2 cellular contexts compared by ENCODE assay signal in the genomic region with DNA sequence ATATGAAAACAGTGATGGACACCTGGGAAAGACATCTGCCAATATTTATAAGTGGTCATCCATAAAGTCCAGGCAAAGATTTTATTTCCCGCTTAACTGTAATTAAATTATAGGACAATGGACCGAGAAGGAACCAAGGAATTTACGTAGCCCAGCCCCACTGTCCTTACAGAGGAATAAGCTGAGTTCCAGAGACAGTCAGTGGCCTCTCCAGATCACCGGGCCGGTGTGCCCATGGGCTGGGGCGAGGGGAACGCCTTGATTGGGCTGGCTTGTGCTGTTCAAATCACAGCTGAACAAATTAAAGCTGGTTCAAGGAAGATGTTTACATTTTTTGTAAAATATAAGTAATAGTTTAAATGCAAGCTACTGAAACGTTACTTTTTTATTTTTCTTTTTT.
TF ChIP-seq lines count a peak whose summit lies in the region.

No MANE protein-coding gene starts in this region.

TF ChIP-seq in SK-N-SH, 30 proteins besides CTCF, POLR2A, EP300 and RAD21 (continued from another document):
- TF ChIP-seq, protein P1, sequence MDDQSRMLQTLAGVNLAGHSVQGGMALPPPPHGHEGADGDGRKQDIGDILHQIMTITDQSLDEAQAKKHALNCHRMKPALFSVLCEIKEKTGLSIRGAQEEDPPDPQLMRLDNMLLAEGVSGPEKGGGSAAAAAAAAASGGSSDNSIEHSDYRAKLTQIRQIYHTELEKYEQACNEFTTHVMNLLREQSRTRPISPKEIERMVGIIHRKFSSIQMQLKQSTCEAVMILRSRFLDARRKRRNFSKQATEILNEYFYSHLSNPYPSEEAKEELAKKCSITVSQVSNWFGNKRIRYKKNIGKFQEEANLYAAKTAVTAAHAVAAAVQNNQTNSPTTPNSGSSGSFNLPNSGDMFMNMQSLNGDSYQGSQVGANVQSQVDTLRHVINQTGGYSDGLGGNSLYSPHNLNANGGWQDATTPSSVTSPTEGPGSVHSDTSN (IDR thresholded peaks at IDR 0.05): no peak
- no peak for TF ChIP-seq GABPA (IDR thresholded peaks at IDR 0.05; ENCODE audit: low read depth)
- no peak for TF ChIP-seq GATA2 (CRISPR knock-in tag; IDR thresholded peaks at IDR 0.05)
- TF ChIP-seq RCOR1 (IDR thresholded peaks at IDR 0.05; ENCODE audit: low read length): no peak
- no peak for TF ChIP-seq TAF1 (IDR thresholded peaks at IDR 0.05; ENCODE audit: borderline replicate concordance, low read depth, low read length)
- TF ChIP-seq YY1 (IDR thresholded peaks at IDR 0.05; ENCODE audit: low read depth): no peak
- no peak for TF ChIP-seq FOXM1 (IDR thresholded peaks at IDR 0.05; ENCODE audit: low read depth)
- TF ChIP-seq, protein P2, sequence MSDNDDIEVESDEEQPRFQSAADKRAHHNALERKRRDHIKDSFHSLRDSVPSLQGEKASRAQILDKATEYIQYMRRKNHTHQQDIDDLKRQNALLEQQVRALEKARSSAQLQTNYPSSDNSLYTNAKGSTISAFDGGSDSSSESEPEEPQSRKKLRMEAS (IDR thresholded peaks at IDR 0.05; ENCODE audit: low read depth): no peak
- TF ChIP-seq NRF1 (IDR thresholded peaks at IDR 0.05; ENCODE audit: low read depth, low read length): no peak

TF ChIP-seq in SK-N-SH treated with all-trans-retinoic acid at 6 μM for 48 hours, 23 proteins besides CTCF, POLR2A, EP300 and RAD21 (continued from another document):
- TF ChIP-seq, protein P3, sequence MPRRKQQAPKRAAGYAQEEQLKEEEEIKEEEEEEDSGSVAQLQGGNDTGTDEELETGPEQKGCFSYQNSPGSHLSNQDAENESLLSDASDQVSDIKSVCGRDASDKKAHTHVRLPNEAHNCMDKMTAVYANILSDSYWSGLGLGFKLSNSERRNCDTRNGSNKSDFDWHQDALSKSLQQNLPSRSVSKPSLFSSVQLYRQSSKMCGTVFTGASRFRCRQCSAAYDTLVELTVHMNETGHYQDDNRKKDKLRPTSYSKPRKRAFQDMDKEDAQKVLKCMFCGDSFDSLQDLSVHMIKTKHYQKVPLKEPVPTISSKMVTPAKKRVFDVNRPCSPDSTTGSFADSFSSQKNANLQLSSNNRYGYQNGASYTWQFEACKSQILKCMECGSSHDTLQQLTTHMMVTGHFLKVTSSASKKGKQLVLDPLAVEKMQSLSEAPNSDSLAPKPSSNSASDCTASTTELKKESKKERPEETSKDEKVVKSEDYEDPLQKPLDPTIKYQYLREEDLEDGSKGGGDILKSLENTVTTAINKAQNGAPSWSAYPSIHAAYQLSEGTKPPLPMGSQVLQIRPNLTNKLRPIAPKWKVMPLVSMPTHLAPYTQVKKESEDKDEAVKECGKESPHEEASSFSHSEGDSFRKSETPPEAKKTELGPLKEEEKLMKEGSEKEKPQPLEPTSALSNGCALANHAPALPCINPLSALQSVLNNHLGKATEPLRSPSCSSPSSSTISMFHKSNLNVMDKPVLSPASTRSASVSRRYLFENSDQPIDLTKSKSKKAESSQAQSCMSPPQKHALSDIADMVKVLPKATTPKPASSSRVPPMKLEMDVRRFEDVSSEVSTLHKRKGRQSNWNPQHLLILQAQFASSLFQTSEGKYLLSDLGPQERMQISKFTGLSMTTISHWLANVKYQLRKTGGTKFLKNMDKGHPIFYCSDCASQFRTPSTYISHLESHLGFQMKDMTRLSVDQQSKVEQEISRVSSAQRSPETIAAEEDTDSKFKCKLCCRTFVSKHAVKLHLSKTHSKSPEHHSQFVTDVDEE (CRISPR knock-in tag; IDR thresholded peaks at IDR 0.05): no peak
- TF ChIP-seq ZNF70 (CRISPR knock-in tag; IDR thresholded peaks at IDR 0.05) (no peak), TOX (CRISPR knock-in tag; IDR thresholded peaks at IDR 0.05; ENCODE audit: borderline replicate concordance) (no peak), ZNF8 (CRISPR knock-in tag; IDR thresholded peaks at IDR 0.05) (no peak), SNAI2 (CRISPR knock-in tag; IDR thresholded peaks at IDR 0.05) (no peak), TCF4 (CRISPR knock-in tag; IDR thresholded peaks at IDR 0.05; ENCODE audit: borderline replicate concordance) (no peak), ZNF565 (CRISPR knock-in tag; conservative IDR thresholded peaks at IDR 0.05; ENCODE audit: low read depth) (no peak), CSDC2 (CRISPR knock-in tag; IDR thresholded peaks at IDR 0.05) (no peak), ISL1 (CRISPR knock-in tag; IDR thresholded peaks at IDR 0.05) (no peak), GLIS3 (CRISPR knock-in tag; IDR thresholded peaks at IDR 0.05) (no peak), ZFP3 (CRISPR knock-in tag; IDR thresholded peaks at IDR 0.05) (no peak), ARNTL (CRISPR knock-in tag; IDR thresholded peaks at IDR 0.05; ENCODE audit: borderline replicate concordance, low read depth) (no peak), ZFP30 (CRISPR knock-in tag; IDR thresholded peaks at IDR 0.05) (no peak)
- TF ChIP-seq, protein P4, sequence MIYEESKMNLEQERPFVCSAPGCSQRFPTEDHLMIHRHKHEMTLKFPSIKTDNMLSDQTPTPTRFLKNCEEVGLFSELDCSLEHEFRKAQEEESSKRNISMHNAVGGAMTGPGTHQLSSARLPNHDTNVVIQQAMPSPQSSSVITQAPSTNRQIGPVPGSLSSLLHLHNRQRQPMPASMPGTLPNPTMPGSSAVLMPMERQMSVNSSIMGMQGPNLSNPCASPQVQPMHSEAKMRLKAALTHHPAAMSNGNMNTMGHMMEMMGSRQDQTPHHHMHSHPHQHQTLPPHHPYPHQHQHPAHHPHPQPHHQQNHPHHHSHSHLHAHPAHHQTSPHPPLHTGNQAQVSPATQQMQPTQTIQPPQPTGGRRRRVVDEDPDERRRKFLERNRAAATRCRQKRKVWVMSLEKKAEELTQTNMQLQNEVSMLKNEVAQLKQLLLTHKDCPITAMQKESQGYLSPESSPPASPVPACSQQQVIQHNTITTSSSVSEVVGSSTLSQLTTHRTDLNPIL (CRISPR knock-in tag; IDR thresholded peaks at IDR 0.05; ENCODE audit: low read depth): no peak
- TF ChIP-seq, protein P5, sequence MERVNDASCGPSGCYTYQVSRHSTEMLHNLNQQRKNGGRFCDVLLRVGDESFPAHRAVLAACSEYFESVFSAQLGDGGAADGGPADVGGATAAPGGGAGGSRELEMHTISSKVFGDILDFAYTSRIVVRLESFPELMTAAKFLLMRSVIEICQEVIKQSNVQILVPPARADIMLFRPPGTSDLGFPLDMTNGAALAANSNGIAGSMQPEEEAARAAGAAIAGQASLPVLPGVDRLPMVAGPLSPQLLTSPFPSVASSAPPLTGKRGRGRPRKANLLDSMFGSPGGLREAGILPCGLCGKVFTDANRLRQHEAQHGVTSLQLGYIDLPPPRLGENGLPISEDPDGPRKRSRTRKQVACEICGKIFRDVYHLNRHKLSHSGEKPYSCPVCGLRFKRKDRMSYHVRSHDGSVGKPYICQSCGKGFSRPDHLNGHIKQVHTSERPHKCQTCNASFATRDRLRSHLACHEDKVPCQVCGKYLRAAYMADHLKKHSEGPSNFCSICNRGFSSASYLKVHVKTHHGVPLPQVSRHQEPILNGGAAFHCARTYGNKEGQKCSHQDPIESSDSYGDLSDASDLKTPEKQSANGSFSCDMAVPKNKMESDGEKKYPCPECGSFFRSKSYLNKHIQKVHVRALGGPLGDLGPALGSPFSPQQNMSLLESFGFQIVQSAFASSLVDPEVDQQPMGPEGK (CRISPR knock-in tag; IDR thresholded peaks at IDR 0.05; ENCODE audit: borderline replicate concordance): no peak
